ENCODE assay signal across 8 cellular contexts in genomic region chr12:2003676-2004112, GRCh38. TPM values are rescaled to one million over a fixed set of nuclear protein-coding genes. Genes with fewer than 3 reads are reported as not detected.
DNase-seq lines count a peak whose midpoint lies in the region; ATAC-seq and TF ChIP-seq lines count a peak whose summit lies in the region.

No MANE protein-coding gene starts in this region.

- peak overlapping the region; percentile 93 for H3K4me2 ChIP-seq in osteoblast (ENCODE audit: insufficient read depth, low read length)

- peak overlapping the region; percentile 96 for H3K4me3 ChIP-seq in fibroblast of mammary gland (ENCODE audit: control insufficient read depth, low read depth, low read length)
- peak overlapping the region; percentile 97 for H3K4me3 ChIP-seq in osteoblast (ENCODE audit: insufficient read depth, low read length)

- peak overlapping the region; percentile 88 for H3K27ac ChIP-seq in osteoblast (ENCODE audit: low read depth, low read length)

- peaks cover 52% of the 10 kb centered on the region for H3K79me2 ChIP-seq in osteoblast (ENCODE audit: insufficient read depth, low read length)

- peak overlapping the region; percentile 93 for H2AFZ ChIP-seq in osteoblast (ENCODE audit: low read length)

- peaks cover 15% of the 10 kb centered on the region for H3K4me1 ChIP-seq in osteoblast (ENCODE audit: insufficient read depth, low read length)

- no peak for TF ChIP-seq CTCF in fibroblast of mammary gland (conservative IDR thresholded peaks at IDR 0.05; ENCODE audit: control insufficient read depth, insufficient read depth, low read depth, low read length)
- no peak for TF ChIP-seq CTCF in osteoblast (IDR thresholded peaks at IDR 0.05; ENCODE audit: extremely low read depth, low read depth, low read length)

- no peaks in the 10 kb centered on the region for H3K27me3 ChIP-seq in osteoblast (ENCODE audit: insufficient read depth, low read length)

- no peaks in the 10 kb centered on the region for H4K20me1 ChIP-seq in osteoblast (ENCODE audit: insufficient read depth, low read length)

- DNase-seq in NCI-H2171 (lab: John Stamatoyannopoulos, UW) (peak; percentile 77), NCI-H2171 treated with DMSO at 0.1 percent for 48 hours (lab: John Stamatoyannopoulos, UW) (no peak), fibroblast of mammary gland (ENCODE audit: low read depth) (peak; percentile 30), osteoblast (ENCODE audit: insufficient read length, low spot score, missing footprints) (peak; percentile 38), NCI-H446 (lab: John Stamatoyannopoulos, UW) (no peak), retina (no peak)
- no peak for DNase-seq in T-helper 2 cell treated with Interferon-gamma antibody and Interleukin-4, amounts not matched to agents 5 μg/mL and 100 μg/mL, for 36 hours (ENCODE audit: low spot score)

- H3K27ac Mint-ChIP-seq in T-helper 2 cell treated with Interferon-gamma antibody and Interleukin-4, amounts not matched to agents 5 μg/mL and 100 μg/mL, for 36 hours: peak overlapping the region; percentile 92

- H3K4me3 Mint-ChIP-seq in T-helper 2 cell treated with Interferon-gamma antibody and Interleukin-4, amounts not matched to agents 5 μg/mL and 100 μg/mL, for 36 hours: peak overlapping the region; percentile 95

- peaks cover 4% of the 10 kb centered on the region for H3K36me3 Mint-ChIP-seq in T-helper 2 cell treated with Interferon-gamma antibody and Interleukin-4, amounts not matched to agents 5 μg/mL and 100 μg/mL, for 36 hours (ENCODE audit: low read depth)

- peak; percentile 18 for ATAC-seq in HG02885 (IDR thresholded peaks at IDR 0.05; ENCODE audit: poor library complexity, unreplicated experiment)

- no peaks in the 10 kb centered on the region for H3K9me3 Mint-ChIP-seq in T-helper 2 cell treated with Interferon-gamma antibody and Interleukin-4, amounts not matched to agents 5 μg/mL and 100 μg/mL, for 36 hours

- no peaks in the 10 kb centered on the region for H3K9me3 ChIP-seq in osteoblast (ENCODE audit: low read depth, low read length)

- peaks cover 16% of the 10 kb centered on the region for H3K4me1 Mint-ChIP-seq in T-helper 2 cell treated with Interferon-gamma antibody and Interleukin-4, amounts not matched to agents 5 μg/mL and 100 μg/mL, for 36 hours (ENCODE audit: low read depth)

- no peaks in the 10 kb centered on the region for H3K36me3 ChIP-seq in osteoblast (ENCODE audit: insufficient read depth, low read length)

- peaks cover 6% of the 10 kb centered on the region for H3K27me3 Mint-ChIP-seq in T-helper 2 cell treated with Interferon-gamma antibody and Interleukin-4, amounts not matched to agents 5 μg/mL and 100 μg/mL, for 36 hours (ENCODE audit: low read depth)

RNA-seq across cellular contexts. Expression of gene DCP1B, which starts 0.6 kb away (rescaled TPM):
- total RNA-seq in osteoblast: 13.0 and 15.3 TPM in 2 replicates

RNA-seq across cellular contexts. Expression of gene CACNA1C, which starts 49.1 kb away (rescaled TPM):
- total RNA-seq in osteoblast: 19.2 and 22.4 TPM in 2 replicates

Comparison
In these comparisons a context has a peak if more than half of its experiments do, and no peak if none do; other contexts are left out.
1. DNase-seq: peak in NCI-H2171 (single experiment), fibroblast of mammary gland (single experiment) and osteoblast (single experiment); none in NCI-H2171 treated with DMSO at 0.1 percent for 48 hours (single experiment), T-helper 2 cell treated with Interferon-gamma antibody and Interleukin-4, amounts not matched to agents 5 μg/mL and 100 μg/mL, for 36 hours (single experiment), NCI-H446 (0 of 2) and retina (single experiment).